11 cellular contexts compared by ENCODE assay signal in the genomic region with DNA sequence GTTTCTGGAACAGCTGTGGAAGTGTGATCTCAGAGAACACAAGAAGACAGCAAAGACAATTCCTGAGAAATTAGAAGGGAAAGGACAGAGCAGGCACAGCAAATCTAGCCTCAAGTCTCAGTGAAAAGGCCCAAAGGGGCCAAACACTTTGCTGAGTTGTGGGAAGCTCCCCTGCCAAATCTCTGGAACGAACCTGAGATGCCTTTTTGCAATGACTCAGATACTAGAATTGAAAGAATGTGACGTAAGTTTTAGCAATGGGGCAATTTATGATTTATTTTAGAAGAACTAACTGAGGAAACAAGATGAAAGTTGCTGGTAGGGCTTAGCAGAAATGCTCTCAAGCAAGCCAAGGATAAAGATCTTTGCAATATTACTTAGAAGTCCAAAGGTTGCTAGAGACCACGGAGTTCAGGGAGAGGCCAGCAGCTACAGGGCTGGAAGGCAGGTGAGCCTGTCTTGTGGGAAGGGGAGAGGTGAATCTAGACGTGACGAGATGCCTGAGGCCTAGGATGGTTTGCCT.
DNase-seq lines count a peak whose midpoint lies in the region; ATAC-seq, FAIRE-seq and TF ChIP-seq lines count a peak whose summit lies in the region.
"Had no signal": no experiment of that assay in that cellular context is flagged by ENCODE, and none has a peak within 500 bp of the region (broad histone marks: within the 10 kb centered on the region; RNA-seq: fewer than 3 reads in every experiment).

No MANE protein-coding gene starts in this region.

- intact Hi-C loops in K562 (cut with micrococcal nuclease) = no loop called here

- DNase-seq in H4 (ENCODE audit: low spot score) = peak; percentile 5
- DNase-seq in K562 (ENCODE audit: extremely low read depth in 1 of 4, low spot score in 3 of 4) = peak in 1 of 4 experiments; percentile 60
- DNase-seq in lung (ENCODE audit: low spot score) = no peak
- no peak for DNase-seq in H54 (ENCODE audit: insufficient read length, low spot score)
- DNase-seq in NCI-H187 (lab: John Stamatoyannopoulos, UW) = no peak
- DNase-seq: NCI-H524 treated with DMSO at 0.1 percent for 48 hours; stimulated activated CD4-positive, alpha-beta T cell treated with anti-CD3 and anti-CD28 coated beads, Interleukin-4, amount 100 ng/mL, for 4 hours; T-helper 9 cell had no signal

- in situ Hi-C loops in K562 (cut with MboI) = loop anchor here (25.0 kb wide), 1 partner anchor 376 kb away; a partner anchor contains a TSS

- H3K4me1 ChIP-seq in K562 (replicated peaks in 1 of 2; ENCODE audit: control insufficient read depth in 2 of 2, insufficient read depth in 2 of 2, low read length in 2 of 2) (peaks cover 7 to 61% of the 10 kb centered on the region in 2 experiments), lung (ENCODE audit: control insufficient read depth in 2 of 2, insufficient read depth in 2 of 2, low read length in 2 of 2) (peaks cover 0 to 2% of the 10 kb centered on the region in 2 donors), urinary bladder (ENCODE audit: insufficient read depth) (no peaks in the 10 kb centered on the region)

- H3K4me3 ChIP-seq in K562 = no peak overlapping the region
- H3K4me3 ChIP-seq in lung = no peak overlapping the region
- H3K4me3 ChIP-seq in urinary bladder (ENCODE audit: low read depth, low read length) = no peak overlapping the region

- TF ChIP-seq CTCF in K562 (IDR thresholded peaks at IDR 0.05 in 2 of 3, conservative IDR thresholded peaks at IDR 0.05 in 1 of 3; ENCODE audit: insufficient read depth in 2 of 3, low read depth in 1 of 3, low read length in 3 of 3) = no peak
- no peak for TF ChIP-seq CTCF in lung (IDR thresholded peaks at IDR 0.05; ENCODE audit: control extremely low read depth, extremely low read depth)

- no peaks in the 10 kb centered on the region for H3K9me1 ChIP-seq in K562 (ENCODE audit: control insufficient read depth, insufficient read depth, low read length)

- no TSS peak for BruUV-seq in K562 (replicated peaks; lab: Mats Ljungman, UMichigan)

- H3K27me3 ChIP-seq in K562 (ENCODE audit: control insufficient read depth in 2 of 2, insufficient read depth in 2 of 2, low read length in 2 of 2) (no peaks in the 10 kb centered on the region), lung (ENCODE audit: control insufficient read depth, insufficient read depth) (no peaks in the 10 kb centered on the region)

- peak; percentile 69 for TF ChIP-seq EP300 in K562 (IDR thresholded peaks at IDR 0.05; ENCODE audit: low read length)

- H3K27ac ChIP-seq in K562 (ENCODE audit: extremely low read depth, low read depth, low read length) = peak overlapping the region; percentile 85
- H3K27ac ChIP-seq in lung (ENCODE audit: low read depth in 1 of 2, low read length in 1 of 2) = peak overlapping the region; percentile 6 to 64
- H3K27ac ChIP-seq in urinary bladder (ENCODE audit: low read depth) = peak overlapping the region; percentile 41

- FAIRE-seq in K562 (lab: Jason Lieb, UNC) (peak; percentile 73), H54 (lab: Jason Lieb, UNC) (no peak)
- FAIRE-seq: endometrium had no signal

- WGBS in K562 (ENCODE audit: insufficient coverage, low coverage, missing lambda C conversion rate) = 0% methylated on average over 4 of the region's 5 CpGs
- WGBS in lung, 2 donors = 41 to 77% methylated on average over 5 of the region's 5 CpGs
- 32% methylated on average over 5 of the region's 5 CpGs for WGBS in urinary bladder

- no peak for TF ChIP-seq RAD21 in K562 (CRISPR knock-in tag; conservative IDR thresholded peaks at IDR 0.05 in 1 of 2, IDR thresholded peaks at IDR 0.05 in 1 of 2)

- no peaks in the 10 kb centered on the region for H4K20me1 ChIP-seq in K562 (replicated peaks; ENCODE audit: control insufficient read depth, insufficient read depth, low read length)

- peaks cover 80% of the 10 kb centered on the region for H3K79me2 ChIP-seq in K562 (ENCODE audit: control insufficient read depth, insufficient read depth, low read length)

- peak; percentile 82 for ATAC-seq in K562
- ATAC-seq in lung (ENCODE audit: insufficient read depth, low FRiP score) = no peak
- no peak for ATAC-seq in HG02852 (IDR thresholded peaks at IDR 0.05; ENCODE audit: unreplicated experiment)

- TF ChIP-seq POLR2A in K562 (conservative IDR thresholded peaks at IDR 0.05) = no peak
- no peak for TF ChIP-seq POLR2A in H54 (IDR thresholded peaks at IDR 0.05; ENCODE audit: low read depth, low read length)

- H3K36me3 ChIP-seq in K562 (ENCODE audit: control insufficient read depth, insufficient read depth, low read length) (peaks cover 4% of the 10 kb centered on the region; the same call in 1 of the 3 replicates), lung (ENCODE audit: control insufficient read depth in 2 of 2, insufficient read depth in 2 of 2, low read length in 2 of 2) (no peaks in the 10 kb centered on the region), urinary bladder (ENCODE audit: insufficient read depth) (no peaks in the 10 kb centered on the region)

- CTCF ChIA-PET in K562 (lab: Yijun Ruan, JAX; ENCODE audit: low intra/inter-chr PET ratio) = no interaction called here

- H2AFZ ChIP-seq in K562 (ENCODE audit: low read depth, low read length) = peak overlapping the region; percentile 38

- POLR2A ChIA-PET in K562 (lab: Yijun Ruan, JAX) = interaction anchor here (0.6 to 1.8 kb wide), 7 partner anchors 9 to 39 kb away, joined by 3 to 6 read pairs (median 4); no protein-coding TSS in a partner anchor

- H3K9ac ChIP-seq in K562 (ENCODE audit: insufficient read depth in 1 of 2, low read depth in 2 of 2, low read length in 2 of 2) = peak overlapping the region; percentile 71 to 82; a peak in 3 of 4 replicates

- H3K9me3 ChIP-seq in K562 (replicated peaks; ENCODE audit: control insufficient read depth, insufficient read depth, low read depth, low read length) (no peaks in the 10 kb centered on the region), lung (ENCODE audit: control insufficient read depth in 2 of 2, insufficient read depth in 1 of 2, low read length in 1 of 2) (no peaks in the 10 kb centered on the region)

- peak overlapping the region; percentile 79 for H3K4me2 ChIP-seq in K562 (ENCODE audit: insufficient read depth, low read length)

TF ChIP-seq in K562, 482 proteins besides CTCF, POLR2A, EP300 and RAD21 (continues in another document):
- TF ChIP-seq, protein P1, sequence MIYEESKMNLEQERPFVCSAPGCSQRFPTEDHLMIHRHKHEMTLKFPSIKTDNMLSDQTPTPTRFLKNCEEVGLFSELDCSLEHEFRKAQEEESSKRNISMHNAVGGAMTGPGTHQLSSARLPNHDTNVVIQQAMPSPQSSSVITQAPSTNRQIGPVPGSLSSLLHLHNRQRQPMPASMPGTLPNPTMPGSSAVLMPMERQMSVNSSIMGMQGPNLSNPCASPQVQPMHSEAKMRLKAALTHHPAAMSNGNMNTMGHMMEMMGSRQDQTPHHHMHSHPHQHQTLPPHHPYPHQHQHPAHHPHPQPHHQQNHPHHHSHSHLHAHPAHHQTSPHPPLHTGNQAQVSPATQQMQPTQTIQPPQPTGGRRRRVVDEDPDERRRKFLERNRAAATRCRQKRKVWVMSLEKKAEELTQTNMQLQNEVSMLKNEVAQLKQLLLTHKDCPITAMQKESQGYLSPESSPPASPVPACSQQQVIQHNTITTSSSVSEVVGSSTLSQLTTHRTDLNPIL (CRISPR knock-in tag; IDR thresholded peaks at IDR 0.05) = no peak
- no peak for TF ChIP-seq DIDO1 (tag; IDR thresholded peaks at IDR 0.05; ENCODE audit: low read depth)
- TF ChIP-seq SNRNP70 (optimal IDR thresholded peaks at IDR 0.05; ENCODE audit: low read depth, low read length) = no peak
- TF ChIP-seq ZNF184 (CRISPR knock-in tag; IDR thresholded peaks at IDR 0.05) = no peak
- peak; percentile 38; the same call in 1 of the 2 replicates for TF ChIP-seq SMAD4 (CRISPR knock-in tag; conservative IDR thresholded peaks at IDR 0.05)
- TF ChIP-seq JUND (IDR thresholded peaks at IDR 0.05; ENCODE audit: borderline replicate concordance, low read depth, low read length) = peak; percentile 69; the same call in 1 of the 2 replicates
- peak; percentile 58; the same call in 1 of the 3 replicates for TF ChIP-seq JUND (tag; IDR thresholded peaks at IDR 0.05; ENCODE audit: borderline replicate concordance, low read depth, low read length)
- no peak for TF ChIP-seq BRCA1 (IDR thresholded peaks at IDR 0.05)
- TF ChIP-seq BRCA1 (CRISPR knock-in tag; IDR thresholded peaks at IDR 0.05) = no peak
- TF ChIP-seq, protein P2, sequence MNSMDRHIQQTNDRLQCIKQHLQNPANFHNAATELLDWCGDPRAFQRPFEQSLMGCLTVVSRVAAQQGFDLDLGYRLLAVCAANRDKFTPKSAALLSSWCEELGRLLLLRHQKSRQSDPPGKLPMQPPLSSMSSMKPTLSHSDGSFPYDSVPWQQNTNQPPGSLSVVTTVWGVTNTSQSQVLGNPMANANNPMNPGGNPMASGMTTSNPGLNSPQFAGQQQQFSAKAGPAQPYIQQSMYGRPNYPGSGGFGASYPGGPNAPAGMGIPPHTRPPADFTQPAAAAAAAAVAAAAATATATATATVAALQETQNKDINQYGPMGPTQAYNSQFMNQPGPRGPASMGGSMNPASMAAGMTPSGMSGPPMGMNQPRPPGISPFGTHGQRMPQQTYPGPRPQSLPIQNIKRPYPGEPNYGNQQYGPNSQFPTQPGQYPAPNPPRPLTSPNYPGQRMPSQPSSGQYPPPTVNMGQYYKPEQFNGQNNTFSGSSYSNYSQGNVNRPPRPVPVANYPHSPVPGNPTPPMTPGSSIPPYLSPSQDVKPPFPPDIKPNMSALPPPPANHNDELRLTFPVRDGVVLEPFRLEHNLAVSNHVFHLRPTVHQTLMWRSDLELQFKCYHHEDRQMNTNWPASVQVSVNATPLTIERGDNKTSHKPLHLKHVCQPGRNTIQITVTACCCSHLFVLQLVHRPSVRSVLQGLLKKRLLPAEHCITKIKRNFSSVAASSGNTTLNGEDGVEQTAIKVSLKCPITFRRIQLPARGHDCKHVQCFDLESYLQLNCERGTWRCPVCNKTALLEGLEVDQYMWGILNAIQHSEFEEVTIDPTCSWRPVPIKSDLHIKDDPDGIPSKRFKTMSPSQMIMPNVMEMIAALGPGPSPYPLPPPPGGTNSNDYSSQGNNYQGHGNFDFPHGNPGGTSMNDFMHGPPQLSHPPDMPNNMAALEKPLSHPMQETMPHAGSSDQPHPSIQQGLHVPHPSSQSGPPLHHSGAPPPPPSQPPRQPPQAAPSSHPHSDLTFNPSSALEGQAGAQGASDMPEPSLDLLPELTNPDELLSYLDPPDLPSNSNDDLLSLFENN (IDR thresholded peaks at IDR 0.05; ENCODE audit: low read depth in 2 of 2, low read length in 2 of 2) = no peak
- peak; percentile 64; the same call in 1 of the 2 replicates for TF ChIP-seq CEBPB (tag; IDR thresholded peaks at IDR 0.05)
- peak; percentile 80 for TF ChIP-seq MEIS2 (IDR thresholded peaks at IDR 0.05; ENCODE audit: partially characterized antibody)

Comparison
In these comparisons a context has a peak if more than half of its experiments do, and no peak if none do; other contexts are left out.
1. H3K27ac ChIP-seq: peak in every context shown above with its lines; median percentile 85 in K562; 41 in urinary bladder; 35 in lung.